16 cellular contexts compared by ENCODE assay signal in the genomic region with DNA sequence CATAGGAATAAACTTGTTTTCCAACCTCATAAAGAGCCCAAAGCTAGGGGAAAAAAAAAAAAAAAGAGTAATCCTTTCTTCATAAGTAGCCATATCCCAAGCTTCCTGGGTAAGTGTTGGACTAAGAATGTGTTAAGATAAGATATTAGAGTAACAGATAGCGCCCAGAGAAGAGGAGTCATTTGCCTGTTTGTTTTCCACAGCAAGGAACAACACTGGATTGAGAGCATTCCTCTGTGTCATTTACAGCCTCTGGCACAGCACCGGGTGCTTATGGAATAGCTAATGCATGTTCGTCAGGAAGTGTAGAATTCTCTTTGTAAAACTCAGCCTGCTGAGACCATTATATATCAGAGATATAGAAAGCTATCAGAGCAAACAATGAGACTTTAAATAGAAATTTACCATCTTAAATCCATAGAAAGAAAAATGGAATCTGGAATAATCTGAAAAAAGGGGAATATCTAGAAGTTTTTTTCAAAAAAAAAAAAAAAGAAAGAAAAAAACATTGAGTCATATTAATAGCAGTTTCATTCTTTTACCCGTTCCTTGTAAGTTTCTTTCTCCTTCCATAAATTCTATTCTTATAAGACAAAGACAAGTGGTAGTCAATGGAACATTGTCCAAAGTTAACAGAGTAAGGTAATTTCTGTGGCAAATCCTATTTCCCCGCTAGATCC. TPM values are rescaled to one million over a fixed set of nuclear protein-coding genes. Genes with fewer than 3 reads are reported as not detected.
"Had no signal": no experiment of that assay in that cellular context is flagged by ENCODE, and none has a peak within 500 bp of the region (broad histone marks: within the 10 kb centered on the region; RNA-seq: fewer than 3 reads in every experiment).

No MANE protein-coding gene starts in this region.

- H3K4me1 Mint-ChIP-seq: activated CD4-positive, alpha-beta memory T cell treated with anti-CD3 and anti-CD28 coated beads, Interleukin-2, amount 10 ng/mL, durations not matched to agents 7 days and 5 days; activated naive CD8-positive, alpha-beta T cell treated with anti-CD3 and anti-CD28 coated beads for 36 hours; naive B cell had no signal

- H3K27me3 ChIP-seq: sigmoid colon had no signal

- H3K4me3 Mint-ChIP-seq: activated CD4-positive, alpha-beta memory T cell treated with anti-CD3 and anti-CD28 coated beads, Interleukin-2, amount 10 ng/mL, durations not matched to agents 7 days and 5 days; activated naive CD8-positive, alpha-beta T cell treated with anti-CD3 and anti-CD28 coated beads for 36 hours; activated T-cell treated with anti-CD3 and anti-CD28 coated beads, Interleukin-2, amount 50 U/mL, for 72 hours; naive B cell had no signal

- H3K4me3 ChIP-seq: gastroesophageal sphincter, psoas muscle, sigmoid colon had no signal

- H3K27ac ChIP-seq: gastroesophageal sphincter, psoas muscle, sigmoid colon had no signal

- ATAC-seq: activated T-cell treated with anti-CD3 and anti-CD28 coated beads, Interleukin-2, amount 50 U/mL, for 72 hours; gastroesophageal sphincter; psoas muscle; stimulated activated naive CD8-positive, alpha-beta T cell treated with anti-CD3 and anti-CD28 coated beads, Interleukin-15, Interleukin-2, amounts not matched to agents 100 U/mL and 50 U/mL, for 24 hours had no signal

- H3K9me3 ChIP-seq: gastroesophageal sphincter, psoas muscle, sigmoid colon had no signal

- H3K9me3 Mint-ChIP-seq: activated CD4-positive, alpha-beta memory T cell treated with anti-CD3 and anti-CD28 coated beads, Interleukin-2, amount 10 ng/mL, durations not matched to agents 7 days and 5 days; activated naive CD8-positive, alpha-beta T cell treated with anti-CD3 and anti-CD28 coated beads for 36 hours; activated T-cell treated with anti-CD3 and anti-CD28 coated beads, Interleukin-2, amount 50 U/mL, for 72 hours had no signal

- H3K36me3 Mint-ChIP-seq: activated naive CD8-positive, alpha-beta T cell treated with anti-CD3 and anti-CD28 coated beads for 36 hours; naive B cell had no signal

- H3K4me1 ChIP-seq: gastroesophageal sphincter, psoas muscle, sigmoid colon had no signal

- DNase-seq: activated CD4-positive, alpha-beta memory T cell treated with anti-CD3 and anti-CD28 coated beads, Interleukin-2, amount 10 ng/mL, durations not matched to agents 7 days and 5 days; activated CD8-positive, alpha-beta memory T cell treated with anti-CD3 and anti-CD28 coated beads, Interleukin-2, amount 50 U/mL, for 4 hours; activated gamma-delta T cell treated with Interleukin-2 at 50 U/mL for 16 hours; activated naive CD8-positive, alpha-beta T cell treated with anti-CD3 and anti-CD28 coated beads for 36 hours; activated T-cell treated with anti-CD3 and anti-CD28 coated beads, Interleukin-2, amount 50 U/mL, for 72 hours; naive B cell; psoas muscle; sigmoid colon; stimulated activated CD4-positive, alpha-beta T cell treated with anti-CD3 and anti-CD28 coated beads, Interleukin-4, amount 100 ng/mL, for 1 hour; stimulated activated CD8-positive, alpha-beta memory T cell treated with anti-CD3 and anti-CD28 coated beads, Interleukin-4, amount 100 ng/mL, for 48 hours; stimulated activated naive CD8-positive, alpha-beta T cell treated with anti-CD3 and anti-CD28 coated beads, Interleukin-15, Interleukin-2, amounts not matched to agents 100 U/mL and 50 U/mL, for 24 hours; T-helper 9 cell had no signal

- H3K27ac Mint-ChIP-seq: activated CD4-positive, alpha-beta memory T cell treated with anti-CD3 and anti-CD28 coated beads, Interleukin-2, amount 10 ng/mL, durations not matched to agents 7 days and 5 days; activated naive CD8-positive, alpha-beta T cell treated with anti-CD3 and anti-CD28 coated beads for 36 hours; activated T-cell treated with anti-CD3 and anti-CD28 coated beads, Interleukin-2, amount 50 U/mL, for 72 hours; naive B cell had no signal

- H3K36me3 ChIP-seq: gastroesophageal sphincter, sigmoid colon had no signal

RNA-seq across cellular contexts. Expression of gene LRP2, which starts 37.6 kb away (rescaled TPM):
- total RNA-seq: endothelial cell of umbilical vein, gastroesophageal sphincter had no signal
- polyA plus RNA-seq: endothelial cell of umbilical vein, fibroblast of lung, psoas muscle, sigmoid colon, urinary bladder had no signal
